ENCODE assay signal across 1 cellular context in genomic region chr3:57597240-57597972, GRCh38.
TF ChIP-seq lines count a peak whose summit lies in the region.

ARF4 (minus strand) TSS chr3:57597344; CDS start chr3:57597140, 204 bp downstream.

TF ChIP-seq in GM12878, 131 proteins besides CTCF, POLR2A, EP300 and RAD21 (continued from another document and continues in another):
- TF ChIP-seq ZNF592 (IDR thresholded peaks at IDR 0.05) (no peak), CEBPB (IDR thresholded peaks at IDR 0.05; ENCODE audit: borderline replicate concordance in 1 of 2, low read depth in 2 of 2, low read length in 2 of 2) (no peak), REST (IDR thresholded peaks at IDR 0.05; ENCODE audit: low read depth, low read length) (no peak), ELK1 (IDR thresholded peaks at IDR 0.05; ENCODE audit: low read depth, low read length) (peak; percentile 88), SMAD1 (IDR thresholded peaks at IDR 0.05; ENCODE audit: low read depth, partially characterized antibody) (no peak), E2F8 (IDR thresholded peaks at IDR 0.05; ENCODE audit: low read depth, partially characterized antibody) (peak; percentile 30), E2F4 (IDR thresholded peaks at IDR 0.05; ENCODE audit: low read depth, low read length) (no peak), ZBED1 (IDR thresholded peaks at IDR 0.05; ENCODE audit: borderline replicate concordance) (no peak), CEBPZ (IDR thresholded peaks at IDR 0.05; ENCODE audit: low read depth, low read length) (no peak), CREB1 (IDR thresholded peaks at IDR 0.05; ENCODE audit: low read depth) (peak; percentile 97), NFYA (IDR thresholded peaks at IDR 0.05; ENCODE audit: borderline replicate concordance, low read depth, low read length) (no peak), KLF5 (IDR thresholded peaks at IDR 0.05; ENCODE audit: partially characterized antibody) (peak; percentile 71), YY1 (IDR thresholded peaks at IDR 0.05; ENCODE audit: low read depth, low read length) (peak; percentile 80), ASH2L (IDR thresholded peaks at IDR 0.05; ENCODE audit: borderline replicate concordance, low read depth) (no peak), MLLT1 (IDR thresholded peaks at IDR 0.05) (no peak; the same call in 1 of the 2 replicates), TCF12 (IDR thresholded peaks at IDR 0.05; ENCODE audit: low read depth, low read length) (peak; percentile 19; the same call in 1 of the 2 replicates), PAX5 (IDR thresholded peaks at IDR 0.05; ENCODE audit: borderline replicate concordance, low read depth, low read length) (no peak), ZNF207 (IDR thresholded peaks at IDR 0.05; ENCODE audit: borderline replicate concordance) (peak; percentile 92; the same call in 1 of the 2 replicates), CHD2 (IDR thresholded peaks at IDR 0.05; ENCODE audit: borderline replicate concordance, low read depth, low read length) (peak; percentile 96), RAD51 (IDR thresholded peaks at IDR 0.05) (peak; percentile 73; the same call in 1 of the 2 replicates), SIX5 (IDR thresholded peaks at IDR 0.05; ENCODE audit: low read depth, low read length, severe bottlenecking) (peak; percentile 63), BHLHE40 (IDR thresholded peaks at IDR 0.05; ENCODE audit: borderline replicate concordance in 1 of 2, low read depth in 2 of 2, low read length in 1 of 2) (peak; percentile 91 to 92), HCFC1 (IDR thresholded peaks at IDR 0.05; ENCODE audit: low read length) (peak; percentile 65), NKRF (conservative IDR thresholded peaks at IDR 0.05) (peak; percentile 90), NRF1 (conservative IDR thresholded peaks at IDR 0.05; ENCODE audit: low read depth, low read length) (peak; percentile 90), SMARCA5 (IDR thresholded peaks at IDR 0.05) (no peak), ZNF24 (IDR thresholded peaks at IDR 0.05) (no peak), BCLAF1 (IDR thresholded peaks at IDR 0.05) (no peak)
